8 cellular contexts compared by ENCODE assay signal in the genomic region with DNA sequence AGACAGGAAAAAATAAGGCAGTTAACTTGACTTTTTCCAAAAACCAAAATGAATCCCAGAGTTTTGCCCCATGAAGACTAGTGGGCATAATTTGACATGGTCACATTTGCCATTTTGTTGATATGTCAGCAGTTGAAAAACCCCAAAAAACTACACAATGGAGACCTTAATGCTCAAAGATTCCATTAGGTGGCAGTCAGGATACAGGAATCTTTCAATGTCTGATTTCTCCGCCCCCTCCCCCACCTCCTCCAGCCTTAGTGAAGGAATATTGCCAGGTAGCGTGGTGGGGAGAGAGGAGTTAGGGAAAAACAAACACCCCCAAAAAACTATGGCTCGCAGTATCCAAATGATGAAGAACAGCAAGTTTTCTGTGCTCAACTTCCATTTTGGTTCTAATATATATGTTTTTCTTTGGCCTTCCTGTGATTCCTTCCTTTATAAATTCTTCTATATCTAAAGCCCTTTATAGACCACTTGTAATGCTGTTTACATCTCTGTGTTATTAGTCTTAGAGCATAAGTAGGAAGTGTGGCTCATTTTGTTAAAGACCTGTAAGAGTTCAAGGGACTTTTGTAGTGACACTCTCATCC. TPM values are rescaled to one million over a fixed set of nuclear protein-coding genes. Genes with fewer than 3 reads are reported as not detected.
DNase-seq lines count a peak whose midpoint lies in the region; ATAC-seq and TF ChIP-seq lines count a peak whose summit lies in the region.

No MANE protein-coding gene starts in this region.

- H3K4me2 ChIP-seq in GM23338 = peak overlapping the region; percentile 27; the same call in 1 of the 2 replicates

- H3K27me3 ChIP-seq in GM23338 (ENCODE audit: insufficient read depth) = no peaks in the 10 kb centered on the region
- H3K27me3 ChIP-seq in ovary = no peaks in the 10 kb centered on the region

- H3K27ac Mint-ChIP-seq in GM23338 = no peak overlapping the region
- H3K27ac Mint-ChIP-seq in activated CD4-positive, alpha-beta memory T cell treated with anti-CD3 and anti-CD28 coated beads for 36 hours = peak overlapping the region; percentile 9

- H3K9me3 ChIP-seq in ovary = no peaks in the 10 kb centered on the region

- no peaks in the 10 kb centered on the region for H3K9me2 ChIP-seq in GM23338 (ENCODE audit: insufficient read depth)

- intact Hi-C loops in activated CD4-positive, alpha-beta memory T cell treated with anti-CD3 and anti-CD28 coated beads for 36 hours (cut with micrococcal nuclease) = loop anchor here (1.0 to 5.0 kb wide), 7 partner anchors 42 to 289 kb away; no protein-coding TSS in a partner anchor
- intact Hi-C loops in ovary (cut with DNase I) = loop anchor here in 3 of 4 donors (5.0 kb wide), 1 partner anchor 236 kb away; no protein-coding TSS in a partner anchor

- peaks cover 5% of the 10 kb centered on the region; the same call in 1 of the 2 replicates for H3K4me1 ChIP-seq in GM23338 (ENCODE audit: insufficient read depth)
- H3K4me1 ChIP-seq in ovary (ENCODE audit: insufficient read depth) = no peaks in the 10 kb centered on the region

- H3K27me3 Mint-ChIP-seq in GM23338 (ENCODE audit: insufficient read depth, low read depth, poor library complexity) = no peaks in the 10 kb centered on the region
- H3K27me3 Mint-ChIP-seq in activated CD4-positive, alpha-beta memory T cell treated with anti-CD3 and anti-CD28 coated beads for 36 hours = peaks cover 2% of the 10 kb centered on the region

- POLR2A ChIA-PET in activated CD4-positive, alpha-beta memory T cell treated with anti-CD3 and anti-CD28 coated beads for 36 hours (lab: Charles Lee) = no interaction called here

- no peak for TF ChIP-seq POLR2A in ovary (IDR thresholded peaks at IDR 0.05)

- H3K27ac ChIP-seq in GM23338 (ENCODE audit: low read depth) (no peak overlapping the region), ovary (no peak overlapping the region)

- H3K9me3 Mint-ChIP-seq in GM23338 = no peaks in the 10 kb centered on the region
- H3K9me3 Mint-ChIP-seq in activated CD4-positive, alpha-beta memory T cell treated with anti-CD3 and anti-CD28 coated beads for 36 hours = no peaks in the 10 kb centered on the region

- no peak for TF ChIP-seq EP300 in ovary (IDR thresholded peaks at IDR 0.05)

- no peak overlapping the region for H3K4me3 Mint-ChIP-seq in GM23338
- no peak overlapping the region for H3K4me3 Mint-ChIP-seq in activated CD4-positive, alpha-beta memory T cell treated with anti-CD3 and anti-CD28 coated beads for 36 hours

- peak overlapping the region; percentile 29; the same call in 1 of the 2 replicates for H2AFZ ChIP-seq in GM23338

- H4K20me1 ChIP-seq in GM23338 (replicated peaks; ENCODE audit: insufficient read depth) = no peaks in the 10 kb centered on the region

- no peaks in the 10 kb centered on the region for H3F3A ChIP-seq in GM23338 (replicated peaks; ENCODE audit: low read depth)

- H3K4me1 Mint-ChIP-seq in GM23338 = peaks cover 16% of the 10 kb centered on the region
- peaks cover 31% of the 10 kb centered on the region for H3K4me1 Mint-ChIP-seq in activated CD4-positive, alpha-beta memory T cell treated with anti-CD3 and anti-CD28 coated beads for 36 hours (ENCODE audit: low read depth)

- no peaks in the 10 kb centered on the region for H3K79me2 ChIP-seq in GM23338 (replicated peaks; ENCODE audit: insufficient read depth)

- H3K36me3 Mint-ChIP-seq in GM23338 (ENCODE audit: low read depth) = no peaks in the 10 kb centered on the region
- no peaks in the 10 kb centered on the region for H3K36me3 Mint-ChIP-seq in activated CD4-positive, alpha-beta memory T cell treated with anti-CD3 and anti-CD28 coated beads for 36 hours

- peak; percentile 75 to 82 for TF ChIP-seq CTCF in GM23338 (conservative IDR thresholded peaks at IDR 0.05; ENCODE audit: low read depth in 2 of 2)
- TF ChIP-seq CTCF in fibroblast of the aortic adventitia (IDR thresholded peaks at IDR 0.05; ENCODE audit: insufficient read depth, low read length) = peak; percentile 73
- peak in 2 of 3 donors; percentile 44 to 50 for TF ChIP-seq CTCF in ovary (IDR thresholded peaks at IDR 0.05)

- 0 to 1% (median 1%) methylated on average over 3 of the region's 3 CpGs for WGBS in ovary, 3 donors

- no peaks in the 10 kb centered on the region for H3K36me3 ChIP-seq in GM23338 (ENCODE audit: insufficient read depth)
- no peaks in the 10 kb centered on the region for H3K36me3 ChIP-seq in ovary

- ATAC-seq in GM23338 = peak; percentile 86
- ATAC-seq in HG02973 (IDR thresholded peaks at IDR 0.05; ENCODE audit: unreplicated experiment) = no peak
- no peak for ATAC-seq in GM21717 (IDR thresholded peaks at IDR 0.05; ENCODE audit: unreplicated experiment)

- H3K4me3 ChIP-seq in GM23338 = no peak overlapping the region
- H3K4me3 ChIP-seq in fibroblast of the aortic adventitia (ENCODE audit: low read depth, low read length) = no peak overlapping the region
- no peak overlapping the region for H3K4me3 ChIP-seq in ovary

- DNase-seq in DMS 273 (lab: John Stamatoyannopoulos, UW; ENCODE audit: unreplicated experiment) (peak; percentile 79), GM23338 (ENCODE audit: low spot score) (peak; percentile 87), NCI-H2171 (lab: John Stamatoyannopoulos, UW) (peak; percentile 17), fibroblast of the aortic adventitia (ENCODE audit: low read depth) (peak; percentile 75), ovary (peak; percentile 29 to 44 (median 41))
- DNase-seq in activated CD4-positive, alpha-beta memory T cell treated with anti-CD3 and anti-CD28 coated beads for 36 hours = peak; percentile 52

- CTCF ChIA-PET in activated CD4-positive, alpha-beta memory T cell treated with anti-CD3 and anti-CD28 coated beads for 36 hours (lab: Charles Lee) = interaction anchor here (0.6 to 8.4 kb wide), 15 partner anchors 15 to 583 kb away, joined by 3 to 90 read pairs (median 5); no protein-coding TSS in a partner anchor

TF ChIP-seq in GM23338, 12 proteins besides CTCF, POLR2A, EP300 and RAD21 (continues in another document):
- TF ChIP-seq, protein P1, sequence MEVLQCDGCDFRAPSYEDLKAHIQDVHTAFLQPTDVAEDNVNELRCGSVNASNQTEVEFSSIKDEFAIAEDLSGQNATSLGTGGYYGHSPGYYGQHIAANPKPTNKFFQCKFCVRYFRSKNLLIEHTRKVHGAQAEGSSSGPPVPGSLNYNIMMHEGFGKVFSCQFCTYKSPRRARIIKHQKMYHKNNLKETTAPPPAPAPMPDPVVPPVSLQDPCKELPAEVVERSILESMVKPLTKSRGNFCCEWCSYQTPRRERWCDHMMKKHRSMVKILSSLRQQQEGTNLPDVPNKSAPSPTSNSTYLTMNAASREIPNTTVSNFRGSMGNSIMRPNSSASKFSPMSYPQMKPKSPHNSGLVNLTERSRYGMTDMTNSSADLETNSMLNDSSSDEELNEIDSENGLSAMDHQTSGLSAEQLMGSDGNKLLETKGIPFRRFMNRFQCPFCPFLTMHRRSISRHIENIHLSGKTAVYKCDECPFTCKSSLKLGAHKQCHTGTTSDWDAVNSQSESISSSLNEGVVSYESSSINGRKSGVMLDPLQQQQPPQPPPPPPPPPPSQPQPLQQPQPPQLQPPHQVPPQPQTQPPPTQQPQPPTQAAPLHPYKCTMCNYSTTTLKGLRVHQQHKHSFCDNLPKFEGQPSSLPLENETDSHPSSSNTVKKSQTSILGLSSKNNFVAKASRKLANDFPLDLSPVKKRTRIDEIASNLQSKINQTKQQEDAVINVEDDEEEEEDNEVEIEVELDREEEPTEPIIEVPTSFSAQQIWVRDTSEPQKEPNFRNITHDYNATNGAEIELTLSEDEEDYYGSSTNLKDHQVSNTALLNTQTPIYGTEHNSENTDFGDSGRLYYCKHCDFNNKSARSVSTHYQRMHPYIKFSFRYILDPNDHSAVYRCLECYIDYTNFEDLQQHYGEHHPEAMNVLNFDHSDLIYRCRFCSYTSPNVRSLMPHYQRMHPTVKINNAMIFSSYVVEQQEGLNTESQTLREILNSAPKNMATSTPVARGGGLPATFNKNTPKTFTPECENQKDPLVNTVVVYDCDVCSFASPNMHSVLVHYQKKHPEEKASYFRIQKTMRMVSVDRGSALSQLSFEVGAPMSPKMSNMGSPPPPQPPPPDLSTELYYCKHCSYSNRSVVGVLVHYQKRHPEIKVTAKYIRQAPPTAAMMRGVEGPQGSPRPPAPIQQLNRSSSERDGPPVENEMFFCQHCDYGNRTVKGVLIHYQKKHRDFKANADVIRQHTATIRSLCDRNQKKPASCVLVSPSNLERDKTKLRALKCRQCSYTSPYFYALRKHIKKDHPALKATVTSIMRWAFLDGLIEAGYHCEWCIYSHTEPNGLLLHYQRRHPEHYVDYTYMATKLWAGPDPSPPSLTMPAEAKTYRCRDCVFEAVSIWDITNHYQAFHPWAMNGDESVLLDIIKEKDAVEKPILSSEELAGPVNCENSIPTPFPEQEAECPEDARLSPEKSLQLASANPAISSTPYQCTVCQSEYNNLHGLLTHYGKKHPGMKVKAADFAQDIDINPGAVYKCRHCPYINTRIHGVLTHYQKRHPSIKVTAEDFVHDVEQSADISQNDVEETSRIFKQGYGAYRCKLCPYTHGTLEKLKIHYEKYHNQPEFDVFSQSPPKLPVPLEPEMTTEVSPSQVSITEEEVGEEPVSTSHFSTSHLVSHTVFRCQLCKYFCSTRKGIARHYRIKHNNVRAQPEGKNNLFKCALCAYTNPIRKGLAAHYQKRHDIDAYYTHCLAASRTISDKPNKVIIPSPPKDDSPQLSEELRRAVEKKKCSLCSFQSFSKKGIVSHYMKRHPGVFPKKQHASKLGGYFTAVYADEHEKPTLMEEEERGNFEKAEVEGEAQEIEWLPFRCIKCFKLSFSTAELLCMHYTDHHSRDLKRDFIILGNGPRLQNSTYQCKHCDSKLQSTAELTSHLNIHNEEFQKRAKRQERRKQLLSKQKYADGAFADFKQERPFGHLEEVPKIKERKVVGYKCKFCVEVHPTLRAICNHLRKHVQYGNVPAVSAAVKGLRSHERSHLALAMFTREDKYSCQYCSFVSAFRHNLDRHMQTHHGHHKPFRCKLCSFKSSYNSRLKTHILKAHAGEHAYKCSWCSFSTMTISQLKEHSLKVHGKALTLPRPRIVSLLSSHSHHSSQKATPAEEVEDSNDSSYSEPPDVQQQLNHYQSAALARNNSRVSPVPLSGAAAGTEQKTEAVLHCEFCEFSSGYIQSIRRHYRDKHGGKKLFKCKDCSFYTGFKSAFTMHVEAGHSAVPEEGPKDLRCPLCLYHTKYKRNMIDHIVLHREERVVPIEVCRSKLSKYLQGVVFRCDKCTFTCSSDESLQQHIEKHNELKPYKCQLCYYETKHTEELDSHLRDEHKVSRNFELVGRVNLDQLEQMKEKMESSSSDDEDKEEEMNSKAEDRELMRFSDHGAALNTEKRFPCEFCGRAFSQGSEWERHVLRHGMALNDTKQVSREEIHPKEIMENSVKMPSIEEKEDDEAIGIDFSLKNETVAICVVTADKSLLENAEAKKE (CRISPR knock-in tag; IDR thresholded peaks at IDR 0.05) = no peak
- no peak for TF ChIP-seq POLR2AphosphoS5 (IDR thresholded peaks at IDR 0.05; ENCODE audit: low read depth)

RNA-seq across cellular contexts. Expression of gene SMNDC1, which starts 6.7 kb away (rescaled TPM):
- 28.4 and 29.9 TPM in 2 replicates for total RNA-seq in GM23338 (2014; rRNA removed; shearing (Covaris generic))
- polyA plus RNA-seq in GM23338 (2016; fragmentation: Nextera tagmentation; extraction: Ambion mirVana) (41.9 and 45.1 TPM in 2 replicates), ovary (10 to 100 TPM; 14.2 to 36.1 TPM)
- 10 to 100 TPM; 44.1 to 48.3 TPM for total RNA-seq in activated CD4-positive, alpha-beta memory T cell treated with anti-CD3 and anti-CD28 coated beads for 36 hours
- total RNA-seq in fibroblast of the aortic adventitia (ENCODE audit: low replicate concordance) (8.9 and 27.5 TPM in 2 replicates), ovary (10 to 100 TPM; 11.7 to 31.9 (median 28.2) TPM)

Comparison
In these comparisons a context has a peak if more than half of its experiments do, and no peak if none do; other contexts are left out.
1. DNase-seq: peak in every context shown above with its lines; median percentile 87 in GM23338; 79 in DMS 273; 75 in fibroblast of the aortic adventitia; 52 in activated CD4-positive, alpha-beta memory T cell treated with anti-CD3 and anti-CD28 coated beads for 36 hours; 41 in ovary; 17 in NCI-H2171.